1 cellular context compared by ENCODE assay signal in genomic region chr18:12766986-12767433, GRCh38.
A peak's percentile ranks its signal among the peaks of the same experiment; 100 is the strongest.
TF ChIP-seq lines count a peak whose summit lies in the region.

No MANE protein-coding gene starts in this region.

TF ChIP-seq in H1, 55 proteins besides CTCF, POLR2A, EP300 and RAD21:
- TF ChIP-seq USF2 (IDR thresholded peaks at IDR 0.05; ENCODE audit: low read length) (peak; percentile 65), TBP (IDR thresholded peaks at IDR 0.05; ENCODE audit: low read depth, low read length) (no peak; the same call in 1 of the 2 replicates), POU5F1 (IDR thresholded peaks at IDR 0.05; ENCODE audit: low read depth, low read length) (no peak), BCL11A (IDR thresholded peaks at IDR 0.05; ENCODE audit: low read depth in 2 of 2, low read length in 2 of 2) (no peak), MAX (IDR thresholded peaks at IDR 0.05) (peak; percentile 90), E2F6 (IDR thresholded peaks at IDR 0.05) (peak; percentile 71), FOSL1 (IDR thresholded peaks at IDR 0.05; ENCODE audit: insufficient read depth, low read depth, low read length) (no peak), CBX5 (IDR thresholded peaks at IDR 0.05; ENCODE audit: low read depth, low read length) (no peak), SAP30 (IDR thresholded peaks at IDR 0.05; ENCODE audit: insufficient read depth, insufficient replicate concordance, low read length) (no peak), CREB1 (IDR thresholded peaks at IDR 0.05) (peak; percentile 32; the same call in 1 of the 2 replicates), ASH2L (IDR thresholded peaks at IDR 0.05; ENCODE audit: low read length) (peak; percentile 42)
